18 cellular contexts compared by ENCODE assay signal in genomic region chr3:113728661-113729060, GRCh38. TPM values are rescaled to one million over a fixed set of nuclear protein-coding genes. Genes with fewer than 3 reads are reported as not detected.
DNase-seq lines count a peak whose midpoint lies in the region; ATAC-seq, FAIRE-seq and TF ChIP-seq lines count a peak whose summit lies in the region.
"Had no signal": no experiment of that assay in that cellular context is flagged by ENCODE, and none has a peak within 500 bp of the region (broad histone marks: within the 10 kb centered on the region; RNA-seq: fewer than 3 reads in every experiment).

No MANE protein-coding gene starts in this region.

- H3K27me3 Mint-ChIP-seq in T-helper 17 cell, result no peaks in the 10 kb centered on the region
- H3K27me3 Mint-ChIP-seq in central memory CD8-positive, alpha-beta T cell, result no peaks in the 10 kb centered on the region
- H3K27me3 Mint-ChIP-seq: B cell; CD4-positive, CD25-positive, alpha-beta regulatory T cell had no signal

- H3K4me1 Mint-ChIP-seq in T-helper 17 cell, result peaks cover 16% of the 10 kb centered on the region
- H3K4me1 Mint-ChIP-seq in central memory CD8-positive, alpha-beta T cell, result peaks cover 45% of the 10 kb centered on the region

- peaks cover 27 to 55% of the 10 kb centered on the region in 2 experiments for H3K79me1 ChIP-seq in IMR-90 (ENCODE audit: low read depth in 1 of 2, low read length in 2 of 2)

- no peaks in the 10 kb centered on the region for H3K4me1 ChIP-seq in IMR-90 (ENCODE audit: control insufficient read depth, insufficient read depth, low read length)
- H3K4me1 ChIP-seq: BLaER1 had no signal

- no peak overlapping the region for H2AK5ac ChIP-seq in IMR-90 (ENCODE audit: low read depth, low read length)

- no peak overlapping the region for H2BK5ac ChIP-seq in IMR-90 (ENCODE audit: low read depth, low read length, poor library complexity, severe bottlenecking)

- CTCF ChIA-PET in IMR-90 (lab: Yijun Ruan, JAX), result no interaction called here

- no peak overlapping the region for H2BK20ac ChIP-seq in IMR-90 (ENCODE audit: low read depth, low read length)

- TF ChIP-seq RAD21 in IMR-90 (IDR thresholded peaks at IDR 0.05; ENCODE audit: low read length), result no peak

- no peak overlapping the region for H4K8ac ChIP-seq in IMR-90 (ENCODE audit: low read depth in 2 of 2, low read length in 2 of 2)

- H3K4me2 ChIP-seq in IMR-90 (ENCODE audit: low read depth, low read length), result no peak overlapping the region
- H3K4me2 ChIP-seq: BLaER1, GM23338 had no signal

- no peak overlapping the region for H3K14ac ChIP-seq in IMR-90 (replicated peaks; ENCODE audit: low read depth, low read length)

- H3K4me3 ChIP-seq in IMR-90 (ENCODE audit: insufficient read depth, low read depth, low read length), result no peak overlapping the region
- H3K4me3 ChIP-seq: BLaER1, GM23338, HAP-1 had no signal

- H3K36me3 Mint-ChIP-seq in T-helper 17 cell (ENCODE audit: low read depth), result no peaks in the 10 kb centered on the region
- H3K36me3 Mint-ChIP-seq in central memory CD8-positive, alpha-beta T cell (ENCODE audit: insufficient read depth), result peaks cover 32% of the 10 kb centered on the region

- no peaks in the 10 kb centered on the region for H3K9me3 ChIP-seq in IMR-90 (ENCODE audit: control insufficient read depth, insufficient read depth, low read length)
- no peaks in the 10 kb centered on the region for H3K9me3 ChIP-seq in T-helper 17 cell (ENCODE audit: control insufficient read depth, low read length, poor library complexity, severe bottlenecking)
- H3K9me3 ChIP-seq: BLaER1, HAP-1 had no signal

- H3K56ac ChIP-seq in IMR-90 (ENCODE audit: extremely low read depth, insufficient read depth, low read length), result no peak overlapping the region

- H4K91ac ChIP-seq in IMR-90 (ENCODE audit: insufficient read depth, low read depth, low read length), result no peak overlapping the region

- in situ Hi-C loops in IMR-90 (cut with MboI; ENCODE audit: low sequenced_read_pairs), result no loop called here
- in situ Hi-C loops in KBM-7 (cut with MboI; ENCODE audit: low pct_unique_long_range_greater_than_20kb, low sequenced_read_pairs), result no loop called here

- no peak overlapping the region for H2BK120ac ChIP-seq in IMR-90 (ENCODE audit: low read depth, low read length)

- no peaks in the 10 kb centered on the region for H3K9me3 Mint-ChIP-seq in central memory CD8-positive, alpha-beta T cell
- H3K9me3 Mint-ChIP-seq: CD4-positive, CD25-positive, alpha-beta regulatory T cell; CD8-positive, alpha-beta T cell; GM23338 had no signal

- no peak for DNase-seq in IMR-90
- no peak for DNase-seq in T-helper 17 cell
- DNase-seq in central memory CD8-positive, alpha-beta T cell (ENCODE audit: low spot score in 2 of 2), result no peak
- no peak for DNase-seq in KBM-7
- no peak for DNase-seq in GM12891 (ENCODE audit: insufficient read length, low spot score)
- DNase-seq: CD4-positive, CD25-positive, alpha-beta regulatory T cell; CD8-positive, alpha-beta T cell; DMS 273 treated with DMSO at 0.1 percent for 48 hours; DMS79; EL; GDM1 had no signal

- H2BK15ac ChIP-seq in IMR-90 (ENCODE audit: low read depth, low read length), result no peak overlapping the region

- WGBS in IMR-90 (ENCODE audit: extremely low coverage in 2 of 2, insufficient read length in 1 of 2), 2 experiments, result no CpG with 5 or more reads among the region's 2 CpGs

- ATAC-seq in IMR-90 (ENCODE audit: low read depth), result no peak
- no peak for ATAC-seq in T-helper 17 cell
- ATAC-seq in central memory CD8-positive, alpha-beta T cell (replicated peaks; ENCODE audit: extremely low read depth, poor library complexity, severe bottlenecking), result no peak
- ATAC-seq in GM18505 (IDR thresholded peaks at IDR 0.05; ENCODE audit: unreplicated experiment), result no peak
- ATAC-seq: CD8-positive, alpha-beta T cell; GM23338 had no signal

- H2AK9ac ChIP-seq in IMR-90 (replicated peaks; ENCODE audit: low read depth, low read length, poor library complexity), result no peak overlapping the region

- dilution Hi-C loops in IMR-90 (cut with HindIII; ENCODE audit: low sequenced_read_pairs, unreplicated experiment), result no loop called here

- no peak overlapping the region for H3K18ac ChIP-seq in IMR-90 (ENCODE audit: low read depth, low read length)

- no peak for TF ChIP-seq POLR2A in IMR-90 (IDR thresholded peaks at IDR 0.05; ENCODE audit: low read depth, low read length)
- no peak for TF ChIP-seq POLR2A in GM18505 (IDR thresholded peaks at IDR 0.05; ENCODE audit: borderline replicate concordance, extremely low read depth, insufficient read depth, insufficient read length)
- TF ChIP-seq POLR2A in GM12891 (IDR thresholded peaks at IDR 0.05; ENCODE audit: low read depth, low read length), result no peak

- H4K20me1 ChIP-seq in IMR-90 (ENCODE audit: insufficient read depth, low read length), result peaks cover 45% of the 10 kb centered on the region; the same call in 1 of the 2 replicates

- no peak overlapping the region for H3K23ac ChIP-seq in IMR-90 (ENCODE audit: low read depth, low read length)

- H2AFZ ChIP-seq in IMR-90 (replicated peaks; ENCODE audit: low read length, poor library complexity), result no peak overlapping the region
- H2AFZ ChIP-seq: GM23338 had no signal

- no peak overlapping the region for H3K27ac ChIP-seq in IMR-90 (ENCODE audit: insufficient read depth, low read length)
- H3K27ac ChIP-seq: BLaER1, C4-2B had no signal

- BruUV-seq in IMR-90 (replicated peaks; lab: Mats Ljungman, UMichigan), result no TSS peak

- no peak overlapping the region for H3K4me3 Mint-ChIP-seq in T-helper 17 cell
- no peak overlapping the region for H3K4me3 Mint-ChIP-seq in central memory CD8-positive, alpha-beta T cell
- H3K4me3 Mint-ChIP-seq: B cell; CD4-positive, CD25-positive, alpha-beta regulatory T cell; CD8-positive, alpha-beta T cell; GM23338 had no signal

- POLR2A ChIA-PET in IMR-90 (lab: Charles Lee; ENCODE audit: unreplicated experiment), result no interaction called here

- no peaks in the 10 kb centered on the region for H3K27me3 ChIP-seq in IMR-90 (ENCODE audit: control insufficient read depth, insufficient read depth, low read length)
- H3K27me3 ChIP-seq: BLaER1 had no signal

- peaks cover 10% of the 10 kb centered on the region for H3K36me3 ChIP-seq in IMR-90 (ENCODE audit: control insufficient read depth, insufficient read depth, low read length)

- FAIRE-seq in GM12891 (lab: Jason Lieb, UNC), result no peak
- FAIRE-seq: H54 had no signal

- intact Hi-C loops in IMR-90 (cut with micrococcal nuclease), result no loop called here

- no peak overlapping the region for H4K5ac ChIP-seq in IMR-90 (ENCODE audit: low read depth, low read length)

- H3K4ac ChIP-seq in IMR-90 (ENCODE audit: low read depth, low read length), result no peak overlapping the region

- peak overlapping the region; percentile 60 for H3K27ac Mint-ChIP-seq in T-helper 17 cell
- H3K27ac Mint-ChIP-seq in central memory CD8-positive, alpha-beta T cell (ENCODE audit: low read depth), result peak overlapping the region; percentile 57
- H3K27ac Mint-ChIP-seq: B cell; CD8-positive, alpha-beta T cell; GM23338 had no signal

- no peak for TF ChIP-seq CTCF in IMR-90 (conservative IDR thresholded peaks at IDR 0.05; ENCODE audit: low read depth, low read length)

- H3K9me1 ChIP-seq in IMR-90 (ENCODE audit: insufficient read depth, low read length), result peaks cover 3% of the 10 kb centered on the region; the same call in 1 of the 2 replicates

- no peak overlapping the region for H3K9ac ChIP-seq in IMR-90 (ENCODE audit: low read depth, low read length)
- H3K9ac ChIP-seq: BLaER1 had no signal

TF ChIP-seq in IMR-90, 13 proteins besides CTCF, POLR2A, EP300 and RAD21 (continues in another document):
- TF ChIP-seq CEBPB (IDR thresholded peaks at IDR 0.05; ENCODE audit: low read depth, low read length), result no peak
- TF ChIP-seq ELK1 (IDR thresholded peaks at IDR 0.05; ENCODE audit: borderline replicate concordance, low read depth, low read length), result no peak
- TF ChIP-seq FOS (IDR thresholded peaks at IDR 0.05; ENCODE audit: low read depth, low read length), result no peak

TF ChIP-seq in GM12891, 5 proteins besides CTCF, POLR2A, EP300 and RAD21:
- TF ChIP-seq PAX5 (IDR thresholded peaks at IDR 0.05; ENCODE audit: insufficient read depth, low read length, severe bottlenecking) (no peak), TAF1 (IDR thresholded peaks at IDR 0.05; ENCODE audit: low read depth, low read length) (no peak), POU2F2 (IDR thresholded peaks at IDR 0.05; ENCODE audit: low read depth, low read length) (no peak), SPI1 (IDR thresholded peaks at IDR 0.05; ENCODE audit: low read depth, low read length) (no peak), POLR2AphosphoS5 (IDR thresholded peaks at IDR 0.05; ENCODE audit: low read depth, low read length) (no peak)

RNA-seq across cellular contexts. Expression of gene NAA50, which starts 17.4 kb away (rescaled TPM):
- total RNA-seq in IMR-90 (2012; rRNA removed), result 115 and 125 TPM in 2 replicates
- 30.5 and 42.4 TPM in 2 replicates for polyA plus RNA-seq in IMR-90 (2012; rRNA removed)
- 36.4 and 55.0 TPM in 2 replicates for polyA plus RNA-seq in IMR-90 (2012; cell fraction: cytosol; rRNA removed)
- polyA plus RNA-seq in IMR-90 (2012; cell fraction: nucleus; rRNA removed; ENCODE audit: low replicate concordance), result 22.5 and 26.1 TPM in 2 replicates
- total RNA-seq in T-helper 17 cell, result 10 to 100 TPM; 44.8 to 49.4 TPM
- polyA plus RNA-seq in GM12891 (2012; ENCODE audit: low read depth, missing spikeins), result 44.4 TPM

RNA-seq across cellular contexts. Expression of gene ATP6V1A, which starts 18.2 kb away (rescaled TPM):
- 84.4 and 98.0 TPM in 2 replicates for total RNA-seq in IMR-90 (2012; rRNA removed)
- polyA plus RNA-seq in IMR-90 (2012; rRNA removed), result 12.1 and 15.1 TPM in 2 replicates
- polyA plus RNA-seq in IMR-90 (2012; cell fraction: cytosol; rRNA removed), result 5.3 and 6.9 TPM in 2 replicates
- polyA plus RNA-seq in IMR-90 (2012; cell fraction: nucleus; rRNA removed; ENCODE audit: low replicate concordance), result 2.6 and 12.8 TPM in 2 replicates
- 10 to 100 TPM; 15.1 to 18.3 TPM for total RNA-seq in T-helper 17 cell
- 12.3 TPM for polyA plus RNA-seq in GM12891 (2012; ENCODE audit: low read depth, missing spikeins)

RNA-seq across cellular contexts. Expression of gene USF3, which starts 32.2 kb away (rescaled TPM):
- total RNA-seq in IMR-90 (2012; rRNA removed), result 5.2 and 6.1 TPM in 2 replicates
- polyA plus RNA-seq in IMR-90 (2012; rRNA removed), result 2.8 and 3.0 TPM in 2 replicates
- 0.74 and 0.76 TPM in 2 replicates for polyA plus RNA-seq in IMR-90 (2012; cell fraction: cytosol; rRNA removed)
- polyA plus RNA-seq in IMR-90 (2012; cell fraction: nucleus; rRNA removed; ENCODE audit: low replicate concordance), result 0.59 and 3.7 TPM in 2 replicates
- total RNA-seq in T-helper 17 cell, result 10 to 100 TPM; 28.4 to 31.9 TPM
- 1.7 TPM for polyA plus RNA-seq in GM12891 (2012; ENCODE audit: low read depth, missing spikeins)
